ENCODE assay signal across 8 cellular contexts in genomic region chr2:130755234-130756040, GRCh38. TPM values are rescaled to one million over a fixed set of nuclear protein-coding genes. Genes with fewer than 3 reads are reported as not detected.
DNase-seq lines count a peak whose midpoint lies in the region; ATAC-seq and TF ChIP-seq lines count a peak whose summit lies in the region.

Gene AMER3 (plus strand): TSS chr2:130755540. CDS start chr2:130762073, 6,533 bp downstream.

- TF ChIP-seq CTCF in foreskin fibroblast (IDR thresholded peaks at IDR 0.05; ENCODE audit: low read depth, low read length): no peak

- H3K4me1 ChIP-seq in BLaER1: peaks cover 9% of the 10 kb centered on the region
- peaks cover 3% of the 10 kb centered on the region for H3K4me1 ChIP-seq in mesendoderm (ENCODE audit: control insufficient read depth, low read depth, low read length)

- H3K4me3 ChIP-seq in BLaER1: peak within 1 kb of the TSS; percentile 66
- H3K4me3 ChIP-seq in mesendoderm (ENCODE audit: low read length): peak within 1 kb of the TSS; percentile 58
- H3K4me3 ChIP-seq in foreskin fibroblast (ENCODE audit: low read depth in 1 of 2, low read length in 2 of 2): no peak within 1 kb of the TSS

- H3K27me3 ChIP-seq in BLaER1: peaks cover 36% of the 10 kb centered on the region
- H3K27me3 ChIP-seq in mesendoderm (ENCODE audit: insufficient read depth, low read length, poor library complexity): no peaks in the 10 kb centered on the region

- no peaks in the 10 kb centered on the region for H3K79me2 ChIP-seq in mesendoderm (ENCODE audit: control insufficient read depth, insufficient read depth, low read length)

- no peak within 1 kb of the TSS for H4K5ac ChIP-seq in mesendoderm (ENCODE audit: low read length)

- DNase-seq in mesendoderm: peak; percentile 80
- DNase-seq in foreskin fibroblast: no peak
- no peak for DNase-seq in NCI-H1048 (lab: John Stamatoyannopoulos, UW)

- ATAC-seq in HG03280 (IDR thresholded peaks at IDR 0.05; ENCODE audit: unreplicated experiment): peak; percentile 25
- ATAC-seq in GM21723 (IDR thresholded peaks at IDR 0.05; ENCODE audit: unreplicated experiment): no peak
- no peak for ATAC-seq in HG03432 (IDR thresholded peaks at IDR 0.05; ENCODE audit: unreplicated experiment)

- peak within 1 kb of the TSS; percentile 95 for H3K4me2 ChIP-seq in BLaER1
- peak within 1 kb of the TSS; percentile 96 for H3K4me2 ChIP-seq in mesendoderm (ENCODE audit: low read length)

- no peak within 1 kb of the TSS for H3K4ac ChIP-seq in mesendoderm (ENCODE audit: low read depth, low read length)

- H2BK5ac ChIP-seq in mesendoderm (ENCODE audit: low read length): no peak within 1 kb of the TSS

- no peak within 1 kb of the TSS for H3K18ac ChIP-seq in mesendoderm (ENCODE audit: low read length)

- peaks cover 11% of the 10 kb centered on the region for H4K20me1 ChIP-seq in BLaER1

- H3K9ac ChIP-seq in BLaER1: no peak within 1 kb of the TSS
- peak within 1 kb of the TSS; percentile 49 for H3K9ac ChIP-seq in mesendoderm (ENCODE audit: low read length)

- no peak within 1 kb of the TSS for H2BK15ac ChIP-seq in mesendoderm (replicated peaks; ENCODE audit: low read depth)

- no peak within 1 kb of the TSS for H2AK5ac ChIP-seq in mesendoderm (ENCODE audit: low read length)

- H3K36me3 ChIP-seq in BLaER1 (no peaks in the 10 kb centered on the region), mesendoderm (ENCODE audit: control insufficient read depth, insufficient read depth, low read length) (no peaks in the 10 kb centered on the region)

- H2BK120ac ChIP-seq in mesendoderm (ENCODE audit: low read depth, low read length): no peak within 1 kb of the TSS

- H3K23ac ChIP-seq in mesendoderm (ENCODE audit: low read length): no peak within 1 kb of the TSS

- no CpG with 5 or more reads among the region's 41 CpGs for WGBS in mesendoderm (ENCODE audit: extremely low coverage, insufficient coverage, low lambda C conversion rate)

- H3K56ac ChIP-seq in mesendoderm (ENCODE audit: low read length): peak within 1 kb of the TSS; percentile 74

- H3K27ac ChIP-seq in BLaER1 (no peak within 1 kb of the TSS), angular gyrus (ENCODE audit: low read depth, low read length) (peak within 1 kb of the TSS; percentile 80), mesendoderm (ENCODE audit: low read depth, low read length) (no peak within 1 kb of the TSS)

- H3K9me3 ChIP-seq in BLaER1: no peaks in the 10 kb centered on the region

- H3K79me1 ChIP-seq in mesendoderm (ENCODE audit: low read length): no peaks in the 10 kb centered on the region

- H4K8ac ChIP-seq in mesendoderm (ENCODE audit: low read depth, low read length): no peak within 1 kb of the TSS

RNA-seq across cellular contexts. Expression of gene AMER3, which starts in this region (rescaled TPM):
- 0.25 TPM for polyA plus RNA-seq in mesendoderm (2013, experiment 1 of 2)
- polyA plus RNA-seq in mesendoderm (2013, experiment 2 of 2): 0.27 TPM

Comparison
In these comparisons a context has a peak if more than half of its experiments do, and no peak if none do; other contexts are left out.
1. H3K4me3 ChIP-seq: peak in BLaER1 (single experiment) and mesendoderm (single experiment); none in foreskin fibroblast (0 of 2).